10 cellular contexts compared by ENCODE assay signal in the genomic region with DNA sequence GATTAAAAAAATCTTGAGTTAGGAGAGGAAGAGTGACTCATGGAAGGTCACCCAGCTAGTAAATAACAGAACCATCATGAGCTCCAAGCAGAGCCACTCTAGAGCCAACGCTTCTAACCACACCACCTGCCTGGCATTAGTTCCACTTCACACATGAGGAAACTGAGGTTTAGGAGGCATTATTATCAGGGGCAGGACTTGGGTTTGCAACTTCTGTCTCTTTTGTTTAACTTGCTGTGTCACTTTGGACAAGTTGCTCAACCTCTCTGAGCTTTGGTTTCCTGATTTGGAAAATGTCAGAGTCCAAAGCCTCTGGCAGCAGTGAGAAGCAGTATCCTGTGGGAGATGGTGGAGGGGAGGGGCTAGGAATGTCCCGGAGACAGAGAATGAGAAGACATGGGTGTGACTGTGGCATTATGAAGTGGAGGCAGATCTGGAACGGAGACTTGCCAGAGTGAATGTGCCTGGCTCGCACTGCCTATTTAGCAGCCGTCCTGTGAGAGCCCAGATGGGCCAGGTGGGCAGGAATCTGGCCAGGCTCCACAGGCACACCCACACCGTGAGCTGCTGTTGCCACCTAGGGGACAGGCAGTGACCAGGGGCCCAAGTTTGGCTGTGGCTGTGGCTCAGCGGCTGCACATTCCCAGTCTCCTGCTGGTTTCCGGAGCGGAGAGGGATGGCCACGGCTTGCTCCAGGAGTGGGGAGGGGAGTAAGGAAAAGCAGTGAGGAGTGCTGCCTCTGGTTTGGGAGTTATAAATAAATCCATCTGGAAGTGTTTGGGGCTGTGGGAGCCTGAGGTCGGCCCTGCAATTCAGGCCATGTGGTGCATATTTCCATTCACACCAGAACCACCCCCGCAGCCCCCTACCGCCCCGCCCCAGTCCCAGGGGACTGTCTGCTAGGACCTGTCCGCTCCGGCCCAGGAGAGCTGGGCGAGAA.
DNase-seq lines count a peak whose midpoint lies in the region; ATAC-seq, FAIRE-seq and TF ChIP-seq lines count a peak whose summit lies in the region.
"Had no signal": no experiment of that assay in that cellular context is flagged by ENCODE, and none has a peak within 500 bp of the region (broad histone marks: within the 10 kb centered on the region; RNA-seq: fewer than 3 reads in every experiment).

No MANE protein-coding gene starts in this region.

- peak; percentile 89 for ATAC-seq in Right ventricle myocardium inferior
- no peak for ATAC-seq in HG02642 (IDR thresholded peaks at IDR 0.05; ENCODE audit: poor library complexity, unreplicated experiment)

- H3K36me3 ChIP-seq in liver (ENCODE audit: control insufficient read depth in 4 of 4, insufficient read depth in 3 of 4, low read depth in 1 of 4, low read length in 3 of 4) = no peaks in the 10 kb centered on the region

- DNase-seq in Right ventricle myocardium inferior (ENCODE audit: missing footprints) (peak; percentile 50), cardiac septum (ENCODE audit: low spot score) (no peak), cerebellum (ENCODE audit: low spot score) (peak; percentile 20), NCI-H1048 (lab: John Stamatoyannopoulos, UW) (no peak), RKO (ENCODE audit: low spot score) (no peak), frontal cortex (ENCODE audit: low spot score in 2 of 2) (no peak)
- DNase-seq: activated CD4-positive, alpha-beta T cell treated with anti-CD3 and anti-CD28 coated beads, Interleukin-2, amount 10 ng/mL, durations not matched to agents 24 days and 14 days; CD4-positive, CD25-positive, alpha-beta regulatory T cell had no signal

- peaks cover 0 to 4% (median 0%) of the 10 kb centered on the region in 4 donors for H3K4me1 ChIP-seq in liver (ENCODE audit: control insufficient read depth in 4 of 4, insufficient read depth in 4 of 4, low read length in 3 of 4)

- H3K9ac ChIP-seq in liver (ENCODE audit: low read depth in 1 of 2, low read length in 2 of 2) = no peak overlapping the region

- no peak for TF ChIP-seq CTCF in liver (IDR thresholded peaks at IDR 0.05; ENCODE audit: low read depth, low read length, missing input control)

- 40% methylated on average over 17 of the region's 17 CpGs for WGBS in liver

- no peak overlapping the region for H3K27ac ChIP-seq in liver (ENCODE audit: low read depth in 1 of 2, low read length in 2 of 2)

- FAIRE-seq in frontal cortex (lab: Jason Lieb, UNC) = no peak

- no peak overlapping the region for H3K4me3 ChIP-seq in liver (ENCODE audit: low read depth in 1 of 3, low read length in 3 of 3)

- peak; percentile 18 to 46 for TF ChIP-seq RAD21 in liver (IDR thresholded peaks at IDR 0.05)

- no peaks in the 10 kb centered on the region for H3K27me3 ChIP-seq in liver (ENCODE audit: control insufficient read depth in 4 of 4, insufficient read depth in 4 of 4, low read length in 3 of 4)

- intact Hi-C loops in Right ventricle myocardium inferior (cut with DNase I) (loop anchor here (10.0 kb wide), 1 partner anchor 271 kb away; a partner anchor contains a TSS), cardiac septum (cut with DNase I) (loop anchor here (5.0 kb wide), 1 partner anchor 123 kb away; no protein-coding TSS in a partner anchor)

- no peaks in the 10 kb centered on the region for H3K9me3 ChIP-seq in liver (ENCODE audit: control insufficient read depth in 4 of 4, low read length in 3 of 4)

TF ChIP-seq in liver, 16 proteins besides CTCF, POLR2A, EP300 and RAD21:
- no peak for TF ChIP-seq GABPA (IDR thresholded peaks at IDR 0.05 in 1 of 2, conservative IDR thresholded peaks at IDR 0.05 in 1 of 2)
- TF ChIP-seq HNF4G (IDR thresholded peaks at IDR 0.05) = no peak
- TF ChIP-seq EGR1 (IDR thresholded peaks at IDR 0.05; ENCODE audit: low read depth in 2 of 2) = no peak
- no peak for TF ChIP-seq YY1 (IDR thresholded peaks at IDR 0.05)
- TF ChIP-seq NR2F2 (IDR thresholded peaks at IDR 0.05) = no peak
- no peak for TF ChIP-seq HNF4A (conservative IDR thresholded peaks at IDR 0.05)
- TF ChIP-seq JUND (IDR thresholded peaks at IDR 0.05) = no peak
- TF ChIP-seq RXRA (IDR thresholded peaks at IDR 0.05) = no peak
- TF ChIP-seq, protein P1, sequence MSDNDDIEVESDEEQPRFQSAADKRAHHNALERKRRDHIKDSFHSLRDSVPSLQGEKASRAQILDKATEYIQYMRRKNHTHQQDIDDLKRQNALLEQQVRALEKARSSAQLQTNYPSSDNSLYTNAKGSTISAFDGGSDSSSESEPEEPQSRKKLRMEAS (IDR thresholded peaks at IDR 0.05) = no peak
- TF ChIP-seq SP1 (IDR thresholded peaks at IDR 0.05) = no peak
- TF ChIP-seq FOXA1 (IDR thresholded peaks at IDR 0.05) = no peak
- TF ChIP-seq, protein P2, sequence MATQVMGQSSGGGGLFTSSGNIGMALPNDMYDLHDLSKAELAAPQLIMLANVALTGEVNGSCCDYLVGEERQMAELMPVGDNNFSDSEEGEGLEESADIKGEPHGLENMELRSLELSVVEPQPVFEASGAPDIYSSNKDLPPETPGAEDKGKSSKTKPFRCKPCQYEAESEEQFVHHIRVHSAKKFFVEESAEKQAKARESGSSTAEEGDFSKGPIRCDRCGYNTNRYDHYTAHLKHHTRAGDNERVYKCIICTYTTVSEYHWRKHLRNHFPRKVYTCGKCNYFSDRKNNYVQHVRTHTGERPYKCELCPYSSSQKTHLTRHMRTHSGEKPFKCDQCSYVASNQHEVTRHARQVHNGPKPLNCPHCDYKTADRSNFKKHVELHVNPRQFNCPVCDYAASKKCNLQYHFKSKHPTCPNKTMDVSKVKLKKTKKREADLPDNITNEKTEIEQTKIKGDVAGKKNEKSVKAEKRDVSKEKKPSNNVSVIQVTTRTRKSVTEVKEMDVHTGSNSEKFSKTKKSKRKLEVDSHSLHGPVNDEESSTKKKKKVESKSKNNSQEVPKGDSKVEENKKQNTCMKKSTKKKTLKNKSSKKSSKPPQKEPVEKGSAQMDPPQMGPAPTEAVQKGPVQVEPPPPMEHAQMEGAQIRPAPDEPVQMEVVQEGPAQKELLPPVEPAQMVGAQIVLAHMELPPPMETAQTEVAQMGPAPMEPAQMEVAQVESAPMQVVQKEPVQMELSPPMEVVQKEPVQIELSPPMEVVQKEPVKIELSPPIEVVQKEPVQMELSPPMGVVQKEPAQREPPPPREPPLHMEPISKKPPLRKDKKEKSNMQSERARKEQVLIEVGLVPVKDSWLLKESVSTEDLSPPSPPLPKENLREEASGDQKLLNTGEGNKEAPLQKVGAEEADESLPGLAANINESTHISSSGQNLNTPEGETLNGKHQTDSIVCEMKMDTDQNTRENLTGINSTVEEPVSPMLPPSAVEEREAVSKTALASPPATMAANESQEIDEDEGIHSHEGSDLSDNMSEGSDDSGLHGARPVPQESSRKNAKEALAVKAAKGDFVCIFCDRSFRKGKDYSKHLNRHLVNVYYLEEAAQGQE (IDR thresholded peaks at IDR 0.05) = no peak
- TF ChIP-seq, protein P3, sequence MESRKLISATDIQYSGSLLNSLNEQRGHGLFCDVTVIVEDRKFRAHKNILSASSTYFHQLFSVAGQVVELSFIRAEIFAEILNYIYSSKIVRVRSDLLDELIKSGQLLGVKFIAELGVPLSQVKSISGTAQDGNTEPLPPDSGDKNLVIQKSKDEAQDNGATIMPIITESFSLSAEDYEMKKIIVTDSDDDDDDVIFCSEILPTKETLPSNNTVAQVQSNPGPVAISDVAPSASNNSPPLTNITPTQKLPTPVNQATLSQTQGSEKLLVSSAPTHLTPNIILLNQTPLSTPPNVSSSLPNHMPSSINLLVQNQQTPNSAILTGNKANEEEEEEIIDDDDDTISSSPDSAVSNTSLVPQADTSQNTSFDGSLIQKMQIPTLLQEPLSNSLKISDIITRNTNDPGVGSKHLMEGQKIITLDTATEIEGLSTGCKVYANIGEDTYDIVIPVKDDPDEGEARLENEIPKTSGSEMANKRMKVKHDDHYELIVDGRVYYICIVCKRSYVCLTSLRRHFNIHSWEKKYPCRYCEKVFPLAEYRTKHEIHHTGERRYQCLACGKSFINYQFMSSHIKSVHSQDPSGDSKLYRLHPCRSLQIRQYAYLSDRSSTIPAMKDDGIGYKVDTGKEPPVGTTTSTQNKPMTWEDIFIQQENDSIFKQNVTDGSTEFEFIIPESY (IDR thresholded peaks at IDR 0.05) = no peak
- no peak for TF ChIP-seq FOXA2 (IDR thresholded peaks at IDR 0.05)

Comparison
In these comparisons a context has a peak if more than half of its experiments do, and no peak if none do; other contexts are left out.
1. DNase-seq: peak in Right ventricle myocardium inferior (single experiment) and cerebellum (single experiment); none in cardiac septum (single experiment), NCI-H1048 (single experiment), RKO (single experiment) and frontal cortex (0 of 2).